ENCODE assay signal across 22 cellular contexts in the genomic region with DNA sequence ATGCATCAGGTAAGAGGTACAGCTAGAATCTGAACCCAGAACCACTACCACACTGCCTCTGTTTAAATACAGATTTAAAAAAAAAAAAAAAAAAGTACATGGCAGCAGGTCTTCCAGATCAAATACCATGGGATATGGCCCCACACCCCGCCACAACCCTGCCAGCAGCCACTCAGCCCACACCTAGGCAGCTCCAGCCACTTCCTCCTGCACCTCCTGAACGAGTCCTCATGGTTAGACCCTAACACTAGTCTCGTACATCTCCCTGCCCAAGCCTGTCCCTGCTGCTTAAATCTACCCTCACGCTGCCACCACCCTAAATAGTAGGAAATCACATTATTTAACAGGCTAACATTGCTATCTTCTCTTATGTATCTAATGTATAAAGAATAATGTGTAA. TPM values are rescaled to one million over a fixed set of nuclear protein-coding genes. Genes with fewer than 3 reads are reported as not detected.
A peak's percentile ranks its signal among the peaks of the same experiment; 100 is the strongest.
DNase-seq lines count a peak whose midpoint lies in the region; ATAC-seq and TF ChIP-seq lines count a peak whose summit lies in the region.
"Had no signal": no experiment of that assay in that cellular context is flagged by ENCODE, and none has a peak within 500 bp of the region (broad histone marks: within the 10 kb centered on the region; RNA-seq: fewer than 3 reads in every experiment).

No MANE protein-coding gene starts in this region.

- ATAC-seq in central memory CD8-positive, alpha-beta T cell (replicated peaks; ENCODE audit: extremely low read depth, poor library complexity, severe bottlenecking): no peak
- ATAC-seq in psoas muscle: peak in 1 of 4 donors; percentile 18
- no peak for ATAC-seq in HG02610 (IDR thresholded peaks at IDR 0.05; ENCODE audit: unreplicated experiment)
- no peak for ATAC-seq in GM19328 (IDR thresholded peaks at IDR 0.05; ENCODE audit: unreplicated experiment)
- ATAC-seq: activated naive CD4-positive, alpha-beta T cell treated with anti-CD3 and anti-CD28 coated beads, Interleukin-2, amount 50 U/mL, for 72 hours had no signal

- no peak overlapping the region for H3K27ac ChIP-seq in breast epithelium
- no peak overlapping the region for H3K27ac ChIP-seq in HEK293 (ENCODE audit: extremely low read depth, low read depth, low read length)
- peak overlapping the region; percentile 69 for H3K27ac ChIP-seq in psoas muscle
- H3K27ac ChIP-seq: C4-2B, KMS-11, SK-N-MC, testis had no signal

- TF ChIP-seq CTCF in MCF 10A (IDR thresholded peaks at IDR 0.05; ENCODE audit: unreplicated experiment) (no peak), breast epithelium (IDR thresholded peaks at IDR 0.05) (no peak), HEK293 (tag by site-specific recombination; IDR thresholded peaks at IDR 0.05) (no peak), psoas muscle (IDR thresholded peaks at IDR 0.05) (no peak)

- no peak overlapping the region for H3K4me3 ChIP-seq in breast epithelium
- H3K4me3 ChIP-seq in HEK293 (ENCODE audit: low read depth, low read length): no peak overlapping the region
- no peak overlapping the region for H3K4me3 ChIP-seq in psoas muscle
- H3K4me3 ChIP-seq: SK-N-MC, testis had no signal

- BruUV-seq in MCF 10A (replicated peaks; lab: Mats Ljungman, UMichigan): no TSS peak

- POLR2A ChIA-PET in MCF 10A (lab: Yijun Ruan, JAX) (interaction anchor here (1.0 kb wide), 1 partner anchor 14 kb away, joined by 3 read pairs; no protein-coding TSS in a partner anchor), HEK293 (lab: Yijun Ruan, JAX) (interaction anchor here (1.3 kb wide), 1 partner anchor 11 kb away, joined by 3 read pairs; no protein-coding TSS in a partner anchor)

- CTCF ChIA-PET in MCF 10A (lab: Yijun Ruan, JAX) (interaction anchor here (0.6 kb wide), 1 partner anchor 431 kb away, joined by 6 read pairs; no protein-coding TSS in a partner anchor), HEK293 (lab: Yijun Ruan, JAX) (interaction anchor here (0.6 kb wide), 1 partner anchor 281 kb away, joined by 5 read pairs; no protein-coding TSS in a partner anchor)

- H3K36me3 ChIP-seq in breast epithelium (no peaks in the 10 kb centered on the region), HEK293 (ENCODE audit: control insufficient read depth in 2 of 2, insufficient read depth in 1 of 2, low read length in 2 of 2) (peaks cover 0 to 7% of the 10 kb centered on the region in 2 experiments; a peak in 1 of 3 replicates), psoas muscle (ENCODE audit: insufficient read depth in 1 of 2, low read depth in 1 of 2) (peaks cover 0 to 22% of the 10 kb centered on the region in 2 donors)

- TF ChIP-seq POLR2A in breast epithelium (IDR thresholded peaks at IDR 0.05): no peak

- WGBS in psoas muscle, 3 donors: 65 to 76% (median 66%) methylated on average over 4 of the region's 4 CpGs

- H3K36me3 Mint-ChIP-seq in MCF 10A (ENCODE audit: insufficient read depth, unreplicated experiment): peaks cover 20% of the 10 kb centered on the region
- peaks cover 8% of the 10 kb centered on the region for H3K36me3 Mint-ChIP-seq in central memory CD8-positive, alpha-beta T cell (ENCODE audit: insufficient read depth)

- H3K9me3 ChIP-seq in breast epithelium (no peaks in the 10 kb centered on the region), HEK293 (ENCODE audit: control insufficient read depth, insufficient read depth, low read depth, low read length) (no peaks in the 10 kb centered on the region), psoas muscle (no peaks in the 10 kb centered on the region)
- H3K9me3 ChIP-seq: testis had no signal

- intact Hi-C loops in MCF 10A (cut with micrococcal nuclease) (no loop called here), breast epithelium (cut with DNase I; ENCODE audit: low total_unique reads) (no loop called here), psoas muscle (cut with DNase I) (no loop called here)

- no peaks in the 10 kb centered on the region for H3K27me3 Mint-ChIP-seq in MCF 10A (ENCODE audit: insufficient read depth, unreplicated experiment)
- H3K27me3 Mint-ChIP-seq in central memory CD8-positive, alpha-beta T cell: no peaks in the 10 kb centered on the region

- H3K9me3 Mint-ChIP-seq in MCF 10A (ENCODE audit: unreplicated experiment): no peaks in the 10 kb centered on the region
- H3K9me3 Mint-ChIP-seq in central memory CD8-positive, alpha-beta T cell: no peaks in the 10 kb centered on the region
- H3K9me3 Mint-ChIP-seq: activated naive CD4-positive, alpha-beta T cell treated with anti-CD3 and anti-CD28 coated beads, Interleukin-2, amount 50 U/mL, for 72 hours; activated T-helper 1 cell treated with anti-CD3 and anti-CD28 coated beads, Interleukin-12 subunit alpha, Interleukin-12 subunit beta, Interleukin-2, Interleukin-4 antibody, amounts not matched to agents 30 ng/mL and 10 ng/mL and 1 ng/mL, durations not matched to agents 14 hours and 24 hours and 36 hours; HFFc6 had no signal

- H3K4me1 Mint-ChIP-seq in MCF 10A (ENCODE audit: insufficient read depth, unreplicated experiment): peaks cover 7% of the 10 kb centered on the region
- H3K4me1 Mint-ChIP-seq in central memory CD8-positive, alpha-beta T cell: peaks cover 45% of the 10 kb centered on the region

- H3K27me3 ChIP-seq in breast epithelium (no peaks in the 10 kb centered on the region), psoas muscle (ENCODE audit: insufficient read depth in 3 of 3, low read length in 2 of 3) (no peaks in the 10 kb centered on the region)
- H3K27me3 ChIP-seq: testis had no signal

- H3K27ac Mint-ChIP-seq in MCF 10A (ENCODE audit: low read depth, unreplicated experiment): peak overlapping the region; percentile 5
- peak overlapping the region; percentile 2 for H3K27ac Mint-ChIP-seq in central memory CD8-positive, alpha-beta T cell (ENCODE audit: low read depth)
- H3K27ac Mint-ChIP-seq: activated T-helper 1 cell treated with anti-CD3 and anti-CD28 coated beads, Interleukin-12 subunit alpha, Interleukin-12 subunit beta, Interleukin-2, Interleukin-4 antibody, amounts not matched to agents 30 ng/mL and 10 ng/mL and 1 ng/mL, durations not matched to agents 14 hours and 24 hours and 36 hours; HFFc6 had no signal

- H3K4me3 Mint-ChIP-seq in MCF 10A (ENCODE audit: unreplicated experiment): no peak overlapping the region
- H3K4me3 Mint-ChIP-seq in central memory CD8-positive, alpha-beta T cell: no peak overlapping the region
- H3K4me3 Mint-ChIP-seq: activated T-helper 1 cell treated with anti-CD3 and anti-CD28 coated beads, Interleukin-12 subunit alpha, Interleukin-12 subunit beta, Interleukin-2, Interleukin-4 antibody, amounts not matched to agents 30 ng/mL and 10 ng/mL and 1 ng/mL, durations not matched to agents 14 hours and 24 hours and 36 hours; HFFc6 had no signal

- DNase-seq in MCF 10A (ENCODE audit: unreplicated experiment) (no peak), breast epithelium (ENCODE audit: low spot score in 2 of 2) (no peak), psoas muscle (no peak)
- no peak for DNase-seq in central memory CD8-positive, alpha-beta T cell (ENCODE audit: low spot score in 2 of 2)
- DNase-seq: activated CD4-positive, alpha-beta T cell treated with anti-CD3 and anti-CD28 coated beads for 4 hours; HFFc6; islet precursor cell; MV-4-11; NCI-H1694 treated with DMSO at 0.1 percent for 48 hours; NCI-H526 treated with DMSO at 0.1 percent for 48 hours; occipital lobe; small intestine; stimulated activated CD4-positive, alpha-beta T cell treated with anti-CD3 and anti-CD28 coated beads, Interleukin-1b, Interleukin-23, amount 100 ng/mL, for 48 hours; testis had no signal

- no peaks in the 10 kb centered on the region for H3K4me1 ChIP-seq in breast epithelium
- peaks cover 17% of the 10 kb centered on the region for H3K4me1 ChIP-seq in HEK293 (ENCODE audit: control insufficient read depth, insufficient read depth, low read length)
- peaks cover 68% of the 10 kb centered on the region for H3K4me1 ChIP-seq in psoas muscle
- H3K4me1 ChIP-seq: testis had no signal

TF ChIP-seq in HEK293, 187 proteins besides CTCF, POLR2A, EP300 and RAD21:
- TF ChIP-seq PRDM6 (tag by site-specific recombination; IDR thresholded peaks at IDR 0.05) (no peak), ZNF610 (tag by site-specific recombination; IDR thresholded peaks at IDR 0.05; ENCODE audit: borderline replicate concordance) (no peak), ZNF529 (tag by site-specific recombination; IDR thresholded peaks at IDR 0.05; ENCODE audit: insufficient replicate concordance) (no peak), ZNF341 (tag by site-specific recombination; IDR thresholded peaks at IDR 0.05; ENCODE audit: low read depth) (0 out of 2 replicates have a peak, but pooled peaks have one; percentile 4), ZNF211 (tag by site-specific recombination; IDR thresholded peaks at IDR 0.05; ENCODE audit: low read depth) (no peak), ZNF449 (tag by site-specific recombination; IDR thresholded peaks at IDR 0.05) (no peak)

RNA-seq across cellular contexts. Expression of gene SETD3, which starts 12.6 kb away (rescaled TPM):
- 43.9 and 50.6 TPM in 2 replicates for total RNA-seq in MCF 10A (2022)
- 100 to 1,000 TPM in 1 of 3 donors, 10 to 100 TPM in 2; 79.0 to 101 (median 89.9) TPM for total RNA-seq in breast epithelium
- total RNA-seq in psoas muscle: 100 to 1,000 TPM in 3 of 4 donors, 10 to 100 TPM in 1; 88.6 to 128 (median 125) TPM
- 100 to 1,000 TPM in 2 of 3 donors, 10 to 100 TPM in 1; 84.0 to 177 (median 113) TPM for polyA plus RNA-seq in psoas muscle

RNA-seq across cellular contexts. Expression of gene CCNK, which starts 13.1 kb away (rescaled TPM):
- 70.4 and 87.7 TPM in 2 replicates for total RNA-seq in MCF 10A (2022)
- 10 to 100 TPM; 23.0 to 29.0 (median 23.9) TPM for total RNA-seq in breast epithelium
- total RNA-seq in psoas muscle: 10 to 100 TPM; 31.1 to 53.2 (median 42.4) TPM
- 10 to 100 TPM; 17.6 to 44.5 (median 27.7) TPM for polyA plus RNA-seq in psoas muscle
